In genomic region chr2:174014021-174014698, GRCh38 we compare ENCODE assay signal across 12 cellular contexts. TPM values are rescaled to one million over a fixed set of nuclear protein-coding genes. Genes with fewer than 3 reads are reported as not detected.
A peak's percentile ranks its signal among the peaks of the same experiment; 100 is the strongest.
DNase-seq lines count a peak whose midpoint lies in the region; ATAC-seq and TF ChIP-seq lines count a peak whose summit lies in the region.
"Had no signal": no experiment of that assay in that cellular context is flagged by ENCODE, and none has a peak within 500 bp of the region (broad histone marks: within the 10 kb centered on the region; RNA-seq: fewer than 3 reads in every experiment).

No MANE protein-coding gene starts in this region.

- CTCF ChIA-PET in activated CD4-positive, alpha-beta T cell treated with anti-CD3 and anti-CD28 coated beads, Interleukin-2, amount 10 ng/mL, durations not matched to agents 7 days and 5 days (lab: Charles Lee), result no interaction called here
- CTCF ChIA-PET in CD4-positive, alpha-beta memory T cell (lab: Charles Lee; ENCODE audit: partially characterized antibody), result interaction anchor here (1.3 kb wide), 1 partner anchor 327 kb away, joined by 3 read pairs; no protein-coding TSS in a partner anchor

- H3K27ac ChIP-seq in muscle layer of duodenum (ENCODE audit: low read length), result peak overlapping the region; percentile 93
- H3K27ac ChIP-seq in tibial nerve, result peak overlapping the region; percentile 85 to 97 (median 94)
- H3K27ac ChIP-seq in CD4-positive, alpha-beta memory T cell (ENCODE audit: low read depth, low read length), result no peak overlapping the region

- peaks cover 11 to 14% of the 10 kb centered on the region in 2 donors for H3K4me1 ChIP-seq in muscle layer of duodenum (ENCODE audit: control insufficient read depth in 1 of 2, insufficient read depth in 2 of 2, low read length in 2 of 2)
- H3K4me1 ChIP-seq in tibial nerve, result peaks cover 0 to 52% (median 7%) of the 10 kb centered on the region in 4 donors
- H3K4me1 ChIP-seq in CD4-positive, alpha-beta memory T cell (ENCODE audit: insufficient read depth, low read length), result peaks cover 5% of the 10 kb centered on the region

- no peak for DNase-seq in activated CD4-positive, alpha-beta T cell treated with anti-CD3 and anti-CD28 coated beads, Interleukin-2, amount 10 ng/mL, durations not matched to agents 24 days and 14 days
- DNase-seq in activated CD4-positive, alpha-beta T cell treated with anti-CD3 and anti-CD28 coated beads, Interleukin-2, amount 10 ng/mL, durations not matched to agents 7 days and 5 days, result no peak
- no peak for DNase-seq in effector memory CD8-positive, alpha-beta T cell
- DNase-seq in tibial nerve (ENCODE audit: low spot score in 2 of 2) (no peak), NCI-H2081 treated with DMSO at 0.1 percent for 48 hours (lab: John Stamatoyannopoulos, UW) (no peak)
- no peak for DNase-seq in effector CD4-positive, alpha-beta T cell
- no peak for DNase-seq in CD4-positive, alpha-beta memory T cell
- DNase-seq: 8988T, IMR-90, posterior cingulate gyrus had no signal

- peak in 1 of 2 donors; percentile 59 for TF ChIP-seq EP300 in tibial nerve (IDR thresholded peaks at IDR 0.05)

- H3K27ac Mint-ChIP-seq in activated CD4-positive, alpha-beta T cell treated with anti-CD3 and anti-CD28 coated beads, Interleukin-2, amount 10 ng/mL, durations not matched to agents 24 days and 14 days, result no peak overlapping the region
- no peak overlapping the region for H3K27ac Mint-ChIP-seq in activated CD4-positive, alpha-beta T cell treated with anti-CD3 and anti-CD28 coated beads, Interleukin-2, amount 10 ng/mL, durations not matched to agents 7 days and 5 days
- peak overlapping the region; percentile 90 to 92 for H3K27ac Mint-ChIP-seq in effector memory CD8-positive, alpha-beta T cell
- H3K27ac Mint-ChIP-seq in CD4-positive, alpha-beta memory T cell, result no peak overlapping the region
- H3K27ac Mint-ChIP-seq: T-helper 1 cell treated with Interleukin-12 subunit alpha and Interleukin-12 subunit beta and Interleukin-4 antibody, amounts not matched to agents 30 μg/mL and 1 μg/mL, for 36 hours had no signal

- H3K36me3 Mint-ChIP-seq in activated CD4-positive, alpha-beta T cell treated with anti-CD3 and anti-CD28 coated beads, Interleukin-2, amount 10 ng/mL, durations not matched to agents 24 days and 14 days (ENCODE audit: low read depth), result no peaks in the 10 kb centered on the region
- no peaks in the 10 kb centered on the region for H3K36me3 Mint-ChIP-seq in activated CD4-positive, alpha-beta T cell treated with anti-CD3 and anti-CD28 coated beads, Interleukin-2, amount 10 ng/mL, durations not matched to agents 7 days and 5 days (ENCODE audit: low read depth)
- H3K36me3 Mint-ChIP-seq in effector memory CD8-positive, alpha-beta T cell (ENCODE audit: insufficient read depth), result peaks cover 4% of the 10 kb centered on the region
- H3K36me3 Mint-ChIP-seq in CD4-positive, alpha-beta memory T cell, result no peaks in the 10 kb centered on the region

- peaks cover 9% of the 10 kb centered on the region for H3K4me1 Mint-ChIP-seq in activated CD4-positive, alpha-beta T cell treated with anti-CD3 and anti-CD28 coated beads, Interleukin-2, amount 10 ng/mL, durations not matched to agents 24 days and 14 days
- H3K4me1 Mint-ChIP-seq in activated CD4-positive, alpha-beta T cell treated with anti-CD3 and anti-CD28 coated beads, Interleukin-2, amount 10 ng/mL, durations not matched to agents 7 days and 5 days, result peaks cover 6% of the 10 kb centered on the region
- peaks cover 5 to 11% of the 10 kb centered on the region in 2 donors for H3K4me1 Mint-ChIP-seq in effector memory CD8-positive, alpha-beta T cell (ENCODE audit: low read depth in 2 of 2)
- H3K4me1 Mint-ChIP-seq in CD4-positive, alpha-beta memory T cell, result peaks cover 1 to 8% (median 4%) of the 10 kb centered on the region in 4 donors

- intact Hi-C loops in activated CD4-positive, alpha-beta T cell treated with anti-CD3 and anti-CD28 coated beads, Interleukin-2, amount 10 ng/mL, durations not matched to agents 24 days and 14 days (cut with micrococcal nuclease), result no loop called here
- intact Hi-C loops in CD4-positive, alpha-beta memory T cell (cut with micrococcal nuclease), result no loop called here

- H3K9me3 Mint-ChIP-seq in activated CD4-positive, alpha-beta T cell treated with anti-CD3 and anti-CD28 coated beads, Interleukin-2, amount 10 ng/mL, durations not matched to agents 24 days and 14 days, result no peaks in the 10 kb centered on the region
- H3K9me3 Mint-ChIP-seq in activated CD4-positive, alpha-beta T cell treated with anti-CD3 and anti-CD28 coated beads, Interleukin-2, amount 10 ng/mL, durations not matched to agents 7 days and 5 days, result no peaks in the 10 kb centered on the region
- no peaks in the 10 kb centered on the region for H3K9me3 Mint-ChIP-seq in effector memory CD8-positive, alpha-beta T cell
- H3K9me3 Mint-ChIP-seq in CD4-positive, alpha-beta memory T cell, result peaks cover 0 to 3% (median 0%) of the 10 kb centered on the region in 8 donors
- H3K9me3 Mint-ChIP-seq: T-helper 1 cell treated with Interleukin-12 subunit alpha and Interleukin-12 subunit beta and Interleukin-4 antibody, amounts not matched to agents 30 μg/mL and 1 μg/mL, for 36 hours had no signal

- H3K36me3 ChIP-seq in muscle layer of duodenum (ENCODE audit: control insufficient read depth in 1 of 2, insufficient read depth in 2 of 2, low read length in 2 of 2), result no peaks in the 10 kb centered on the region
- H3K36me3 ChIP-seq in tibial nerve, result no peaks in the 10 kb centered on the region
- H3K36me3 ChIP-seq in CD4-positive, alpha-beta memory T cell (ENCODE audit: insufficient read depth, low read length), result no peaks in the 10 kb centered on the region

- H3K9me3 ChIP-seq in muscle layer of duodenum (ENCODE audit: control insufficient read depth in 1 of 2, low read length in 2 of 2) (no peaks in the 10 kb centered on the region), tibial nerve (no peaks in the 10 kb centered on the region)
- no peaks in the 10 kb centered on the region for H3K9me3 ChIP-seq in CD4-positive, alpha-beta memory T cell (ENCODE audit: control insufficient read depth in 1 of 2, low read length in 2 of 2)

- ATAC-seq in effector memory CD8-positive, alpha-beta T cell (replicated peaks), result no peak

- no peaks in the 10 kb centered on the region for H3K27me3 ChIP-seq in muscle layer of duodenum (ENCODE audit: low read depth, low read length)
- H3K27me3 ChIP-seq in tibial nerve, result no peaks in the 10 kb centered on the region
- peaks cover 3% of the 10 kb centered on the region for H3K27me3 ChIP-seq in CD4-positive, alpha-beta memory T cell (ENCODE audit: insufficient read depth, low read length)

- H3K4me3 Mint-ChIP-seq in activated CD4-positive, alpha-beta T cell treated with anti-CD3 and anti-CD28 coated beads, Interleukin-2, amount 10 ng/mL, durations not matched to agents 24 days and 14 days, result peak overlapping the region; percentile 62
- H3K4me3 Mint-ChIP-seq in activated CD4-positive, alpha-beta T cell treated with anti-CD3 and anti-CD28 coated beads, Interleukin-2, amount 10 ng/mL, durations not matched to agents 7 days and 5 days, result no peak overlapping the region
- H3K4me3 Mint-ChIP-seq in effector memory CD8-positive, alpha-beta T cell, result peak overlapping the region in 1 of 2 donors; percentile 88
- H3K4me3 Mint-ChIP-seq in CD4-positive, alpha-beta memory T cell, result peak overlapping the region in 4 of 8 donors; percentile 5 to 74 (median 72)

- H3K4me3 ChIP-seq in muscle layer of duodenum (ENCODE audit: low read depth in 1 of 2, low read length in 2 of 2) (peak overlapping the region in 1 of 2 donors; percentile 70), tibial nerve (no peak overlapping the region)
- no peak overlapping the region for H3K4me3 ChIP-seq in CD4-positive, alpha-beta memory T cell (ENCODE audit: low read length in 2 of 2)

- POLR2A ChIA-PET in activated CD4-positive, alpha-beta T cell treated with anti-CD3 and anti-CD28 coated beads, Interleukin-2, amount 10 ng/mL, durations not matched to agents 7 days and 5 days (lab: Charles Lee), result no interaction called here
- POLR2A ChIA-PET in CD4-positive, alpha-beta memory T cell (lab: Charles Lee; ENCODE audit: partially characterized antibody), result no interaction called here

- WGBS in tibial nerve, 2 donors, result 71 to 77% methylated on average over 5 of the region's 5 CpGs

- peaks cover 26% of the 10 kb centered on the region for H3K27me3 Mint-ChIP-seq in activated CD4-positive, alpha-beta T cell treated with anti-CD3 and anti-CD28 coated beads, Interleukin-2, amount 10 ng/mL, durations not matched to agents 24 days and 14 days
- H3K27me3 Mint-ChIP-seq in activated CD4-positive, alpha-beta T cell treated with anti-CD3 and anti-CD28 coated beads, Interleukin-2, amount 10 ng/mL, durations not matched to agents 7 days and 5 days, result peaks cover 12% of the 10 kb centered on the region
- peaks cover 9 to 11% of the 10 kb centered on the region in 2 donors for H3K27me3 Mint-ChIP-seq in effector memory CD8-positive, alpha-beta T cell
- peaks cover 2 to 8% of the 10 kb centered on the region in 2 donors for H3K27me3 Mint-ChIP-seq in CD4-positive, alpha-beta memory T cell

- TF ChIP-seq CTCF in tibial nerve (IDR thresholded peaks at IDR 0.05), result no peak

- no peak for TF ChIP-seq POLR2A in tibial nerve (IDR thresholded peaks at IDR 0.05)

RNA-seq across cellular contexts. Expression of gene SP3, which starts 49.0 kb away (rescaled TPM):
- total RNA-seq in activated CD4-positive, alpha-beta T cell treated with anti-CD3 and anti-CD28 coated beads, Interleukin-2, amount 10 ng/mL, durations not matched to agents 24 days and 14 days, result 99.9 and 104 TPM in 2 replicates
- total RNA-seq in activated CD4-positive, alpha-beta T cell treated with anti-CD3 and anti-CD28 coated beads, Interleukin-2, amount 10 ng/mL, durations not matched to agents 7 days and 5 days, result 100 to 1,000 TPM; 105 to 109 TPM
- 100 to 1,000 TPM in 3 of 4 donors, 10 to 100 TPM in 1; 72.5 to 152 (median 128) TPM for total RNA-seq in tibial nerve
- 100 to 1,000 TPM; 117 to 130 TPM for total RNA-seq in CD4-positive, alpha-beta memory T cell
- polyA plus RNA-seq in CD4-positive, alpha-beta memory T cell, result 10 to 100 TPM; 55.5 to 83.4 TPM

Comparison
In these comparisons a context has a peak if more than half of its experiments do, and no peak if none do; other contexts are left out.
1. H3K27ac Mint-ChIP-seq: peak in effector memory CD8-positive, alpha-beta T cell (2 of 2); none in activated CD4-positive, alpha-beta T cell treated with anti-CD3 and anti-CD28 coated beads, Interleukin-2, amount 10 ng/mL, durations not matched to agents 24 days and 14 days (single experiment), activated CD4-positive, alpha-beta T cell treated with anti-CD3 and anti-CD28 coated beads, Interleukin-2, amount 10 ng/mL, durations not matched to agents 7 days and 5 days (single experiment) and CD4-positive, alpha-beta memory T cell (0 of 7).